In genomic region chr16:56450901-56451752, GRCh38 we compare ENCODE assay signal across 1 cellular context.
TF ChIP-seq lines count a peak whose summit lies in the region.

Gene NUDT21 (minus strand): TSS chr16:56451332. CDS start chr16:56451202, 130 bp downstream.
Gene OGFOD1 (plus strand): TSS chr16:56451554. CDS start chr16:56451613, 59 bp downstream.

TF ChIP-seq in K562, 482 proteins besides CTCF, POLR2A, EP300 and RAD21 (continued from another document and continues in another):
- TF ChIP-seq PRDM10 (IDR thresholded peaks at IDR 0.05; ENCODE audit: partially characterized antibody) (no peak), FOS (IDR thresholded peaks at IDR 0.05; ENCODE audit: extremely low read depth, insufficient read length) (peak; percentile 92), SREBF1 (IDR thresholded peaks at IDR 0.05; ENCODE audit: borderline replicate concordance, low read depth, low read length) (no peak), OTX1 (CRISPR knock-in tag; IDR thresholded peaks at IDR 0.05) (peak; percentile 51; the same call in 1 of the 2 replicates), RBBP5 (IDR thresholded peaks at IDR 0.05; ENCODE audit: borderline replicate concordance, insufficient read depth, low read length, poor library complexity, severe bottlenecking) (peak; percentile 90), IFI16 (CRISPR knock-in tag; IDR thresholded peaks at IDR 0.05) (no peak), CREBBP (IDR thresholded peaks at IDR 0.05; ENCODE audit: low read depth, low read length) (no peak), NRF1 (conservative IDR thresholded peaks at IDR 0.05 in 1 of 2, IDR thresholded peaks at IDR 0.05 in 1 of 2) (peak; percentile 67 to 75), ZNF282 (CRISPR knock-in tag; IDR thresholded peaks at IDR 0.05) (peak; percentile 52; the same call in 1 of the 2 replicates), TAF9B (IDR thresholded peaks at IDR 0.05; ENCODE audit: partially characterized antibody) (peak; percentile 69), ZBTB8A (IDR thresholded peaks at IDR 0.05; ENCODE audit: partially characterized antibody) (no peak), ATF6 (CRISPR knock-in tag; IDR thresholded peaks at IDR 0.05) (no peak), ZNF444 (CRISPR knock-in tag; IDR thresholded peaks at IDR 0.05) (no peak), ZNF124 (CRISPR knock-in tag; IDR thresholded peaks at IDR 0.05) (no peak), TFAM (CRISPR knock-in tag; conservative IDR thresholded peaks at IDR 0.05) (no peak), ZSCAN29 (IDR thresholded peaks at IDR 0.05) (0 out of 2 replicates have a peak, but pooled peaks have one; percentile 26), FOXP4 (CRISPR knock-in tag; IDR thresholded peaks at IDR 0.05; ENCODE audit: borderline replicate concordance) (no peak), MAZ (CRISPR knock-in tag; conservative IDR thresholded peaks at IDR 0.05 in 1 of 2, IDR thresholded peaks at IDR 0.05 in 1 of 2) (peak; percentile 39 to 76; a peak in 3 of 4 replicates), ZNF668 (CRISPR knock-in tag; IDR thresholded peaks at IDR 0.05) (no peak), HMGN3 (IDR thresholded peaks at IDR 0.05; ENCODE audit: borderline replicate concordance, extremely low read depth, insufficient read length, low read depth, low read length) (no peak), DIDO1 (tag; IDR thresholded peaks at IDR 0.05; ENCODE audit: low read depth) (peak; percentile 64; the same call in 1 of the 2 replicates), MEF2D (tag; conservative IDR thresholded peaks at IDR 0.05; ENCODE audit: low read depth) (no peak), CBX3 (IDR thresholded peaks at IDR 0.05; ENCODE audit: borderline replicate concordance in 1 of 2, low read length in 2 of 2) (peak in 1 of 2 experiments; percentile 55; a peak in 1 of 3 replicates), ZBTB11 (CRISPR knock-in tag; IDR thresholded peaks at IDR 0.05) (peak in 1 of 3 experiments; percentile 76; a peak in 2 of 6 replicates), ZNF785 (CRISPR knock-in tag; IDR thresholded peaks at IDR 0.05) (no peak), ZNF512 (tag; IDR thresholded peaks at IDR 0.05) (no peak), DEAF1 (CRISPR knock-in tag; IDR thresholded peaks at IDR 0.05) (no peak), SUPT5H (IDR thresholded peaks at IDR 0.05) (peak; percentile 88), XRCC3 (IDR thresholded peaks at IDR 0.05) (no peak), ELF2 (CRISPR knock-in tag; IDR thresholded peaks at IDR 0.05) (no peak), SNRNP70 (optimal IDR thresholded peaks at IDR 0.05; ENCODE audit: low read depth, low read length) (no peak), DACH1 (IDR thresholded peaks at IDR 0.05; ENCODE audit: partially characterized antibody) (no peak), LCOR (CRISPR knock-in tag; IDR thresholded peaks at IDR 0.05) (no peak), BMI1 (IDR thresholded peaks at IDR 0.05; ENCODE audit: low read length) (no peak), HCFC1 (IDR thresholded peaks at IDR 0.05; ENCODE audit: low read depth, low read length) (peak; percentile 73; the same call in 1 of the 2 replicates), ETS1 (conservative IDR thresholded peaks at IDR 0.05; ENCODE audit: control insufficient read depth, low read depth, low read length) (peak; percentile 19; the same call in 1 of the 2 replicates), ZKSCAN1 (IDR thresholded peaks at IDR 0.05; ENCODE audit: low read depth, low read length) (no peak), TCFL5 (CRISPR knock-in tag; conservative IDR thresholded peaks at IDR 0.05) (no peak), RB1 (IDR thresholded peaks at IDR 0.05; ENCODE audit: low read depth) (peak; percentile 58), FOXK2 (conservative IDR thresholded peaks at IDR 0.05 in 1 of 2, IDR thresholded peaks at IDR 0.05 in 1 of 2; ENCODE audit: low read depth in 2 of 2) (peak; percentile 80 to 84; a peak in 3 of 4 replicates), GTF3C2 (IDR thresholded peaks at IDR 0.05; ENCODE audit: borderline replicate concordance, extremely low read depth, insufficient read length) (no peak), SAP30 (IDR thresholded peaks at IDR 0.05; ENCODE audit: borderline replicate concordance, insufficient read depth, low read depth, low read length, poor library complexity, severe bottlenecking) (peak; percentile 85), ZNF197 (CRISPR knock-in tag; IDR thresholded peaks at IDR 0.05; ENCODE audit: low read depth) (no peak), ZNF217 (CRISPR knock-in tag; IDR thresholded peaks at IDR 0.05) (no peak), ELF4 (CRISPR knock-in tag; IDR thresholded peaks at IDR 0.05) (peak; percentile 74; the same call in 1 of the 2 replicates), HDAC1 (IDR thresholded peaks at IDR 0.05) (peak in 1 of 2 experiments; percentile 96; a peak in 2 of 4 replicates), DMBX1 (CRISPR knock-in tag; IDR thresholded peaks at IDR 0.05; ENCODE audit: borderline replicate concordance) (no peak), SRF (CRISPR knock-in tag; IDR thresholded peaks at IDR 0.05) (no peak)
